In genomic region chr2:160269803-160270570, GRCh38 we compare ENCODE assay signal across 1 cellular context.
TF ChIP-seq lines count a peak whose summit lies in the region.

No MANE protein-coding gene starts in this region.

TF ChIP-seq in A549, 52 proteins besides CTCF, POLR2A, EP300 and RAD21 (continued from another document):
- TF ChIP-seq, protein P1, sequence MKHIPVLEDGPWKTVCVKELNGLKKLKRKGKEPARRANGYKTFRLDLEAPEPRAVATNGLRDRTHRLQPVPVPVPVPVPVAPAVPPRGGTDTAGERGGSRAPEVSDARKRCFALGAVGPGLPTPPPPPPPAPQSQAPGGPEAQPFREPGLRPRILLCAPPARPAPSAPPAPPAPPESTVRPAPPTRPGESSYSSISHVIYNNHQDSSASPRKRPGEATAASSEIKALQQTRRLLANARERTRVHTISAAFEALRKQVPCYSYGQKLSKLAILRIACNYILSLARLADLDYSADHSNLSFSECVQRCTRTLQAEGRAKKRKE (CRISPR knock-in tag; IDR thresholded peaks at IDR 0.05; ENCODE audit: low read depth), result peak; percentile 34; the same call in 1 of the 2 replicates
- TF ChIP-seq ESRRA (IDR thresholded peaks at IDR 0.05; ENCODE audit: borderline replicate concordance, low read length) (no peak), HOXA7 (CRISPR knock-in tag; IDR thresholded peaks at IDR 0.05) (peak; percentile 80), FOSB (CRISPR knock-in tag; IDR thresholded peaks at IDR 0.05) (no peak; the same call in 1 of the 2 replicates), MYC (IDR thresholded peaks at IDR 0.05; ENCODE audit: borderline replicate concordance, low read length) (no peak; the same call in 1 of the 2 replicates), CEBPB (IDR thresholded peaks at IDR 0.05) (no peak), TFCP2L1 (CRISPR knock-in tag; IDR thresholded peaks at IDR 0.05) (peak; percentile 77; the same call in 1 of the 2 replicates), HDAC2 (IDR thresholded peaks at IDR 0.05) (no peak), ZSCAN20 (CRISPR knock-in tag; IDR thresholded peaks at IDR 0.05) (no peak), FOSL2 (IDR thresholded peaks at IDR 0.05) (no peak), FOSL2 (CRISPR knock-in tag; IDR thresholded peaks at IDR 0.05) (peak; percentile 73), KDM5A (IDR thresholded peaks at IDR 0.05) (no peak), RCOR1 (IDR thresholded peaks at IDR 0.05; ENCODE audit: low read depth, low read length) (no peak), HMGXB4 (CRISPR knock-in tag; IDR thresholded peaks at IDR 0.05; ENCODE audit: borderline replicate concordance) (peak; percentile 23; the same call in 1 of the 2 replicates), SMC3 (IDR thresholded peaks at IDR 0.05) (peak; percentile 78; the same call in 2 of the 3 replicates), EHF (CRISPR knock-in tag; IDR thresholded peaks at IDR 0.05) (peak; percentile 65; the same call in 1 of the 2 replicates), HEYL (CRISPR knock-in tag; IDR thresholded peaks at IDR 0.05) (no peak; the same call in 1 of the 2 replicates), USF2 (IDR thresholded peaks at IDR 0.05) (peak; percentile 90), RARB (CRISPR knock-in tag; IDR thresholded peaks at IDR 0.05) (peak; percentile 81; the same call in 1 of the 2 replicates), ZFP36 (IDR thresholded peaks at IDR 0.05; ENCODE audit: borderline replicate concordance, partially characterized antibody) (no peak), RNF2 (IDR thresholded peaks at IDR 0.05; ENCODE audit: borderline replicate concordance, low read depth) (no peak), BHLHE40 (IDR thresholded peaks at IDR 0.05; ENCODE audit: low read depth, low read length) (peak; percentile 63), FOXS1 (CRISPR knock-in tag; IDR thresholded peaks at IDR 0.05) (0 out of 2 replicates have a peak, but pooled peaks have one; percentile 26), KDM1A (IDR thresholded peaks at IDR 0.05; ENCODE audit: low read depth) (no peak), PHF8 (IDR thresholded peaks at IDR 0.05; ENCODE audit: borderline replicate concordance, low read depth) (no peak), ZNF302 (CRISPR knock-in tag; IDR thresholded peaks at IDR 0.05) (no peak), POLR2AphosphoS2 (conservative IDR thresholded peaks at IDR 0.05; ENCODE audit: low read length) (peak; percentile 93), SREBF2 (IDR thresholded peaks at IDR 0.05) (no peak), RFX5 (IDR thresholded peaks at IDR 0.05) (no peak), CBX2 (IDR thresholded peaks at IDR 0.05; ENCODE audit: borderline replicate concordance, low read depth) (no peak), REST (IDR thresholded peaks at IDR 0.05) (no peak), EHMT2 (IDR thresholded peaks at IDR 0.05; ENCODE audit: low read depth) (no peak), JUNB (IDR thresholded peaks at IDR 0.05) (peak; percentile 52; the same call in 1 of the 2 replicates), NPAS2 (CRISPR knock-in tag; IDR thresholded peaks at IDR 0.05; ENCODE audit: borderline replicate concordance) (peak; percentile 72), PBX3 (IDR thresholded peaks at IDR 0.05) (no peak), HOXB5 (CRISPR knock-in tag; IDR thresholded peaks at IDR 0.05) (0 out of 2 replicates have a peak, but pooled peaks have one; percentile 65)
- TF ChIP-seq, protein P2, sequence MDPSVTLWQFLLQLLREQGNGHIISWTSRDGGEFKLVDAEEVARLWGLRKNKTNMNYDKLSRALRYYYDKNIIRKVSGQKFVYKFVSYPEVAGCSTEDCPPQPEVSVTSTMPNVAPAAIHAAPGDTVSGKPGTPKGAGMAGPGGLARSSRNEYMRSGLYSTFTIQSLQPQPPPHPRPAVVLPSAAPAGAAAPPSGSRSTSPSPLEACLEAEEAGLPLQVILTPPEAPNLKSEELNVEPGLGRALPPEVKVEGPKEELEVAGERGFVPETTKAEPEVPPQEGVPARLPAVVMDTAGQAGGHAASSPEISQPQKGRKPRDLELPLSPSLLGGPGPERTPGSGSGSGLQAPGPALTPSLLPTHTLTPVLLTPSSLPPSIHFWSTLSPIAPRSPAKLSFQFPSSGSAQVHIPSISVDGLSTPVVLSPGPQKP (IDR thresholded peaks at IDR 0.05; ENCODE audit: low read depth, low read length), result no peak
- TF ChIP-seq, protein P3, sequence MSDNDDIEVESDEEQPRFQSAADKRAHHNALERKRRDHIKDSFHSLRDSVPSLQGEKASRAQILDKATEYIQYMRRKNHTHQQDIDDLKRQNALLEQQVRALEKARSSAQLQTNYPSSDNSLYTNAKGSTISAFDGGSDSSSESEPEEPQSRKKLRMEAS (IDR thresholded peaks at IDR 0.05), result peak; percentile 94
- TF ChIP-seq, protein P4, sequence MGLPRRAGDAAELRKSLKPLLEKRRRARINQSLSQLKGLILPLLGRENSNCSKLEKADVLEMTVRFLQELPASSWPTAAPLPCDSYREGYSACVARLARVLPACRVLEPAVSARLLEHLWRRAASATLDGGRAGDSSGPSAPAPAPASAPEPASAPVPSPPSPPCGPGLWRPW (IDR thresholded peaks at IDR 0.05), result no peak
